7 cellular contexts compared by ENCODE assay signal in the genomic region with DNA sequence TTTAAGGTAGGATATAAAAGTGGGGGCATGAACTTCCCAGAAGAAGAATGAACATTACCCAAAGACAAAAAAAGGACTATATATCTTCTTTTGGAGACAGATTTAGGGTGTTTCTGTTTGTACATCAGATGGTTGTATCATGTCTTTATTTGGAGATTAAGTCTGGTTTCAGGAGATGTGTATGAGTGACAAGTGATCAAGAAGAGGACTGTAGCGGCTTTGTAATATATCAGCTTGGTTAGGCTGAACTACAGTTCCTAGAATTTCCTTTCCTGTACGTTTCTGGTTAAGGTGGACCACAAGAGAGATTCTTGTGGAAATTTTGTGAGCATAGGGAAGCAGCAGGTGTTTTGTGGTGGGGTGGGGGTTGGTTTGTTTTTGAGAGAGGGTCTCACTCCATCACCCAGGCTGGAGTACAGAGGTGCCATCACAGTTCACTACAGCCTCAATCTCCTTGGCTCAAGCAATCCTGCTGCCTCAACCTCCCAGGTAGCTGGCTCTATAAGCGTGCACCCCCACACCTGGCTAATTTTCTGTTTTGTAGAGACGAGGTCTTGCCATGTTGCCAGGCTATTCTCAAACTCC.
"Had no signal": no experiment of that assay in that cellular context is flagged by ENCODE, and none has a peak within 500 bp of the region (broad histone marks: within the 10 kb centered on the region; RNA-seq: fewer than 3 reads in every experiment).

No MANE protein-coding gene starts in this region.

- H3K4me3 Mint-ChIP-seq: GM23338, H9, IgD-negative memory B cell had no signal

- H3K27ac Mint-ChIP-seq: GM23338, H9, IgD-negative memory B cell had no signal

- H2AFZ ChIP-seq: GM23338 had no signal

- H3K27me3 Mint-ChIP-seq: IgD-negative memory B cell had no signal

- H3K4me3 ChIP-seq: GM23338 had no signal

- DNase-seq: H9, HCEC 1CT, KBM-7 had no signal

- H3K9me3 Mint-ChIP-seq: GM23338, H9, IgD-negative memory B cell had no signal

- H3K4me2 ChIP-seq: GM23338 had no signal

- H3K27ac ChIP-seq: HL-60 had no signal

- ATAC-seq: GM23338, HepG2 had no signal
